In genomic region chr3:186990878-186991308, GRCh38 we compare ENCODE assay signal across 14 cellular contexts.
A peak's percentile ranks its signal among the peaks of the same experiment; 100 is the strongest.
DNase-seq lines count a peak whose midpoint lies in the region; ATAC-seq, FAIRE-seq and TF ChIP-seq lines count a peak whose summit lies in the region.
"Had no signal": no experiment of that assay in that cellular context is flagged by ENCODE, and none has a peak within 500 bp of the region (broad histone marks: within the 10 kb centered on the region; RNA-seq: fewer than 3 reads in every experiment).

No MANE protein-coding gene starts in this region.

- in situ Hi-C loops in GM12878 (cut with MboI) (no loop called here), HepG2 (cut with HindIII; ENCODE audit: extremely low pct_ligation_motif_present, low pct_unique_long_range_greater_than_20kb) (no loop called here)

- H4K20me1 ChIP-seq in GM12878 (ENCODE audit: control insufficient read depth, insufficient read depth) = no peaks in the 10 kb centered on the region
- no peaks in the 10 kb centered on the region for H4K20me1 ChIP-seq in HepG2 (ENCODE audit: insufficient read depth, low read length)

- H3K79me2 ChIP-seq in GM12878 (ENCODE audit: control insufficient read depth, insufficient read depth, low read length) = peaks cover 41% of the 10 kb centered on the region
- no peaks in the 10 kb centered on the region for H3K79me2 ChIP-seq in HepG2 (ENCODE audit: insufficient read depth, low read length)

- H3K27ac ChIP-seq in GM12878 (ENCODE audit: control insufficient read depth, insufficient read depth) = peak overlapping the region; percentile 59
- no peak overlapping the region for H3K27ac ChIP-seq in HepG2 (ENCODE audit: extremely low read length, insufficient read depth, low read length)
- peak overlapping the region; percentile 52 to 68 (median 64) for H3K27ac ChIP-seq in thyroid gland
- H3K27ac ChIP-seq: tibial artery had no signal

- BruUV-seq in GM12878 (replicated peaks; lab: Mats Ljungman, UMichigan) (no TSS peak), HepG2 (replicated peaks; lab: Mats Ljungman, UMichigan) (no TSS peak)

- H3K27me3 ChIP-seq in GM12878 (replicated peaks in 1 of 2; ENCODE audit: control insufficient read depth in 2 of 2, insufficient read depth in 2 of 2, low read length in 1 of 2) (no peaks in the 10 kb centered on the region), HepG2 (ENCODE audit: control insufficient read depth in 1 of 2, insufficient read depth in 2 of 2, low read length in 2 of 2) (no peaks in the 10 kb centered on the region), thyroid gland (no peaks in the 10 kb centered on the region)
- H3K27me3 ChIP-seq: tibial artery had no signal

- TF ChIP-seq EP300 in GM12878 (IDR thresholded peaks at IDR 0.05; ENCODE audit: borderline replicate concordance in 1 of 2, control insufficient read depth in 1 of 2, low read depth in 2 of 2, low read length in 2 of 2) = no peak
- TF ChIP-seq EP300 in HepG2 (IDR thresholded peaks at IDR 0.05; ENCODE audit: low read depth in 2 of 2, low read length in 2 of 2) = no peak
- no peak for TF ChIP-seq EP300 in HepG2 (CRISPR knock-in tag; IDR thresholded peaks at IDR 0.05; ENCODE audit: borderline replicate concordance)

- TF ChIP-seq CTCF in GM12878 (IDR thresholded peaks at IDR 0.05 in 2 of 3, conservative IDR thresholded peaks at IDR 0.05 in 1 of 3; ENCODE audit: control insufficient read depth in 2 of 3, extremely low read depth in 1 of 3, insufficient read depth in 1 of 3, low read depth in 3 of 3, low read length in 3 of 3) = no peak
- no peak for TF ChIP-seq CTCF in HepG2 (CRISPR knock-in tag; IDR thresholded peaks at IDR 0.05)
- TF ChIP-seq CTCF in thyroid gland (IDR thresholded peaks at IDR 0.05) = no peak

- H3K9ac ChIP-seq in GM12878 (ENCODE audit: control insufficient read depth, insufficient read depth, low read length) = no peak overlapping the region
- no peak overlapping the region for H3K9ac ChIP-seq in HepG2 (ENCODE audit: insufficient read depth, low read depth, low read length)
- H3K9ac ChIP-seq: SK-N-SH had no signal

- CTCF ChIA-PET in GM12878 (lab: Yijun Ruan, JAX) = interaction anchor here (1.7 to 2.2 kb wide), 2 partner anchors 13 to 141 kb away, joined by 6 to 7 read pairs; no protein-coding TSS in a partner anchor
- CTCF ChIA-PET in HepG2 (lab: Yijun Ruan, JAX; ENCODE audit: low intra/inter-chr PET ratio, low total read pairs) = no interaction called here

- intact Hi-C loops in GM12878 (cut with micrococcal nuclease; ENCODE audit: unreplicated experiment) (no loop called here), HepG2 (cut with micrococcal nuclease; ENCODE audit: unreplicated experiment) (no loop called here), thyroid gland (cut with DNase I) (no loop called here)

- peak overlapping the region; percentile 32 to 67 for H3K27ac Mint-ChIP-seq in activated naive CD4-positive, alpha-beta T cell treated with anti-CD3 and anti-CD28 coated beads, Interleukin-2, amount 50 U/mL, for 72 hours

- no peak for DNase-seq in activated naive CD4-positive, alpha-beta T cell treated with anti-CD3 and anti-CD28 coated beads, Interleukin-2, amount 50 U/mL, for 72 hours (ENCODE audit: low spot score in 2 of 2)
- DNase-seq in activated naive CD4-positive, alpha-beta T cell treated with Interleukin-2 at 50 U/mL for 16 hours = no peak
- no peak for DNase-seq in GM12878 (ENCODE audit: low read depth, low spot score)
- DNase-seq in HepG2 (ENCODE audit: low spot score) = no peak
- peak; percentile 83 to 84 for DNase-seq in thyroid gland
- DNase-seq in activated CD4-positive, alpha-beta T cell treated with anti-CD3 and anti-CD28 coated beads, Interleukin-2, amount 50 U/mL, for 4 hours = no peak
- no peak for DNase-seq in DMS79 (lab: John Stamatoyannopoulos, UW)
- DNase-seq in activated CD4-positive, alpha-beta T cell treated with anti-CD3 and anti-CD28 coated beads, Interleukin-2, amount 50 U/mL, for 48 hours = no peak
- DNase-seq: activated CD8-positive, alpha-beta memory T cell treated with anti-CD3 and anti-CD28 coated beads, Interleukin-2, amount 50 U/mL, for 4 hours; NCI-H524; SK-N-SH; stimulated activated CD4-positive, alpha-beta T cell treated with anti-CD3 and anti-CD28 coated beads, Interleukin-4, amount 100 ng/mL, for 24 hours; tibial artery had no signal

- peaks cover 5 to 35% of the 10 kb centered on the region in 2 donors for H3K36me3 Mint-ChIP-seq in activated naive CD4-positive, alpha-beta T cell treated with anti-CD3 and anti-CD28 coated beads, Interleukin-2, amount 50 U/mL, for 72 hours

- TF ChIP-seq RAD21 in GM12878 (IDR thresholded peaks at IDR 0.05; ENCODE audit: insufficient read depth, low read depth, low read length) = no peak
- TF ChIP-seq RAD21 in HepG2 (CRISPR knock-in tag; IDR thresholded peaks at IDR 0.05) = no peak

- POLR2A ChIA-PET in GM12878 (lab: Charles Lee) = interaction anchor here (1.0 to 5.5 kb wide), 4 partner anchors 9 to 58 kb away, joined by 3 to 37 read pairs (median 12); no protein-coding TSS in a partner anchor
- POLR2A ChIA-PET in HepG2 (lab: Yijun Ruan, JAX) = no interaction called here

- RAD21 ChIA-PET in GM12878 (lab: Charles Lee; ENCODE audit: unreplicated experiment) = interaction anchor here (2.5 to 4.4 kb wide), 4 partner anchors 9 to 58 kb away, joined by 17 to 43 read pairs (median 32); no protein-coding TSS in a partner anchor

- WGBS in GM12878 (ENCODE audit: insufficient coverage, insufficient replicate concordance, low lambda C conversion rate, missing lambda C conversion rate) = 93% methylated on average over 5 of the region's 5 CpGs
- 97% methylated on average over 5 of the region's 5 CpGs for WGBS in HepG2 (ENCODE audit: low lambda C conversion rate)
- WGBS in thyroid gland, 2 donors = 65 to 82% methylated on average over 5 of the region's 5 CpGs

- no peak overlapping the region for H3K4me3 ChIP-seq in GM12878
- no peak overlapping the region for H3K4me3 ChIP-seq in HepG2 (replicated peaks in 1 of 3; ENCODE audit: insufficient read depth in 1 of 3, low read depth in 2 of 3, low read length in 3 of 3)
- no peak overlapping the region for H3K4me3 ChIP-seq in thyroid gland (replicated peaks in 1 of 3)
- H3K4me3 ChIP-seq: coronary artery, tibial artery had no signal

- SMC1A ChIA-PET in GM12878 (lab: Charles Lee; ENCODE audit: uncharacterized antibody, unreplicated experiment) = interaction anchor here (0.7 to 4.0 kb wide), 8 partner anchors 10 to 142 kb away, joined by 3 to 83 read pairs (median 4); no protein-coding TSS in a partner anchor

- ATAC-seq in activated naive CD4-positive, alpha-beta T cell treated with anti-CD3 and anti-CD28 coated beads, Interleukin-2, amount 50 U/mL, for 72 hours = peak; percentile 29 to 82
- ATAC-seq in GM12878 (0 out of 3 replicates have a peak, but pooled peaks have one; percentile 2), HepG2 (no peak)

- FAIRE-seq in GM12878 (lab: Jason Lieb, UNC) = no peak
- FAIRE-seq in HepG2 (lab: Jason Lieb, UNC) = no peak

- H3K36me3 ChIP-seq in GM12878 (ENCODE audit: control insufficient read depth in 2 of 2, insufficient read depth in 2 of 2, low read length in 1 of 2) = peaks cover 0 to 9% of the 10 kb centered on the region in 2 experiments; a peak in 3 of 4 replicates
- H3K36me3 ChIP-seq in HepG2 (replicated peaks in 1 of 2; ENCODE audit: control insufficient read depth in 1 of 2, insufficient read depth in 2 of 2, low read length in 2 of 2) = no peaks in the 10 kb centered on the region
- no peaks in the 10 kb centered on the region for H3K36me3 ChIP-seq in thyroid gland
- H3K36me3 ChIP-seq: tibial artery had no signal

- H3K4me2 ChIP-seq in GM12878 (ENCODE audit: control insufficient read depth, insufficient read depth) (no peak overlapping the region), HepG2 (ENCODE audit: low read depth, low read length) (no peak overlapping the region)
- H3K4me2 ChIP-seq: SK-N-SH had no signal

- no peak for TF ChIP-seq POLR2A in GM12878 (IDR thresholded peaks at IDR 0.05; ENCODE audit: low read depth, low read length)
- TF ChIP-seq POLR2A in HepG2 (IDR thresholded peaks at IDR 0.05; ENCODE audit: insufficient read depth in 1 of 2, low read depth in 2 of 2, low read length in 2 of 2) = no peak
- TF ChIP-seq POLR2A in thyroid gland (IDR thresholded peaks at IDR 0.05) = peak in 1 of 2 donors; percentile 16

- H3K4me1 ChIP-seq in GM12878 (ENCODE audit: control insufficient read depth, insufficient read depth, low read length) (peaks cover 72% of the 10 kb centered on the region), HepG2 (ENCODE audit: insufficient read depth, low read length) (peaks cover 28% of the 10 kb centered on the region), thyroid gland (peaks cover 65 to 88% of the 10 kb centered on the region in 2 donors)

- no peak overlapping the region for H2AFZ ChIP-seq in GM12878 (ENCODE audit: control insufficient read depth, low read depth, low read length)
- no peak overlapping the region for H2AFZ ChIP-seq in HepG2 (ENCODE audit: low read length)

- H3K9me3 ChIP-seq in GM12878 (replicated peaks; ENCODE audit: control insufficient read depth, insufficient read depth, low read length) (peaks cover 3% of the 10 kb centered on the region; the same call in 1 of the 3 replicates), HepG2 (ENCODE audit: low read length) (no peaks in the 10 kb centered on the region), thyroid gland (no peaks in the 10 kb centered on the region)
- H3K9me3 ChIP-seq: SK-N-SH, tibial artery had no signal

- peaks cover 0 to 4% of the 10 kb centered on the region in 2 donors for H3K9me3 Mint-ChIP-seq in activated naive CD4-positive, alpha-beta T cell treated with anti-CD3 and anti-CD28 coated beads, Interleukin-2, amount 50 U/mL, for 72 hours

TF ChIP-seq in GM12878, 131 proteins besides CTCF, POLR2A, EP300 and RAD21 (continues in another document):
- TF ChIP-seq RUNX3 (IDR thresholded peaks at IDR 0.05; ENCODE audit: low read length) = peak; percentile 33; the same call in 1 of the 2 replicates
- no peak for TF ChIP-seq CEBPB (IDR thresholded peaks at IDR 0.05; ENCODE audit: borderline replicate concordance in 1 of 2, low read depth in 2 of 2, low read length in 2 of 2)

TF ChIP-seq in HepG2, 621 proteins besides CTCF, POLR2A, EP300 and RAD21 (continues in another document):
- TF ChIP-seq ZBTB33 (CRISPR knock-in tag; IDR thresholded peaks at IDR 0.05) = peak; percentile 52; the same call in 1 of the 2 replicates

Comparison
In these comparisons a context has a peak if more than half of its experiments do, and no peak if none do; other contexts are left out.
1. DNase-seq: peak in thyroid gland (2 of 2); none in activated naive CD4-positive, alpha-beta T cell treated with anti-CD3 and anti-CD28 coated beads, Interleukin-2, amount 50 U/mL, for 72 hours (0 of 2), activated naive CD4-positive, alpha-beta T cell treated with Interleukin-2 at 50 U/mL for 16 hours (single experiment), GM12878 (single experiment), HepG2 (single experiment), activated CD4-positive, alpha-beta T cell treated with anti-CD3 and anti-CD28 coated beads, Interleukin-2, amount 50 U/mL, for 4 hours (0 of 2), DMS79 (single experiment) and activated CD4-positive, alpha-beta T cell treated with anti-CD3 and anti-CD28 coated beads, Interleukin-2, amount 50 U/mL, for 48 hours (0 of 2).